25 cellular contexts compared by ENCODE assay signal in genomic region chr2:19914266-19914975, GRCh38.
"Had no signal": no experiment of that assay in that cellular context is flagged by ENCODE, and none has a peak within 500 bp of the region (broad histone marks: within the 10 kb centered on the region; RNA-seq: fewer than 3 reads in every experiment).

No MANE protein-coding gene starts in this region.

- H3K4me3 Mint-ChIP-seq: endodermal cell; immature natural killer cell; memory B cell; naive B cell; natural killer cell treated with Interleukin-12 subunit alpha and Interleukin-12 subunit beta and Interleukin-15 and Interleukin-18, amount 100 ng/mL, for 72 hours; neural crest cell; stimulated activated naive CD8-positive, alpha-beta T cell treated with anti-CD3 and anti-CD28 coated beads, Interleukin-15, amount 100 ng/mL, for 72 hours had no signal

- H3K27me3 Mint-ChIP-seq: memory B cell; naive B cell; natural killer cell treated with Interleukin-12 subunit alpha and Interleukin-12 subunit beta and Interleukin-15 and Interleukin-18, amount 100 ng/mL, for 72 hours; stimulated activated naive CD8-positive, alpha-beta T cell treated with anti-CD3 and anti-CD28 coated beads, Interleukin-15, amount 100 ng/mL, for 72 hours had no signal

- H3K27ac Mint-ChIP-seq: endodermal cell; immature natural killer cell; memory B cell; naive B cell; natural killer cell treated with Interleukin-12 subunit alpha and Interleukin-12 subunit beta and Interleukin-15 and Interleukin-18, amount 100 ng/mL, for 72 hours had no signal

- FAIRE-seq: colon, keratinocyte, urothelium cell line had no signal

- H3K9me3 Mint-ChIP-seq: endodermal cell; immature natural killer cell; natural killer cell treated with Interleukin-12 subunit alpha and Interleukin-12 subunit beta and Interleukin-15 and Interleukin-18, amount 100 ng/mL, for 72 hours; neural crest cell; stimulated activated naive CD8-positive, alpha-beta T cell treated with anti-CD3 and anti-CD28 coated beads, Interleukin-15, amount 100 ng/mL, for 72 hours had no signal

- DNase-seq: effector CD8-positive, alpha-beta T cell; endodermal cell; foreskin fibroblast; glutamatergic neuron; heart right ventricle; immature natural killer cell; left ventricle myocardium superior; lower lobe of right lung; mucosa of descending colon; naive B cell; stimulated activated CD4-positive, alpha-beta T cell treated with anti-CD3 and anti-CD28 coated beads, Interleukin-12 subunit alpha, Interleukin-12 subunit beta, amount 100 ng/mL, for 4 hours; stimulated activated CD4-positive, alpha-beta T cell treated with anti-CD3 and anti-CD28 coated beads, Interleukin-1b, Interleukin-23, amount 100 ng/mL, for 48 hours; stimulated activated CD4-positive, alpha-beta T cell treated with anti-CD3 and anti-CD28 coated beads, Interleukin-4, amount 100 ng/mL, for 1 hour; stimulated activated CD8-positive, alpha-beta memory T cell treated with anti-CD3 and anti-CD28 coated beads, Interleukin-4, amount 100 ng/mL, for 48 hours; stimulated activated naive CD4-positive, alpha-beta T cell; stimulated activated naive CD8-positive, alpha-beta T cell treated with anti-CD3 and anti-CD28 coated beads, Interleukin-15, amount 100 ng/mL, for 72 hours; testis; tibial artery; upper lobe of left lung had no signal

- H3K4me1 Mint-ChIP-seq: endodermal cell; immature natural killer cell; memory B cell; naive B cell; stimulated activated naive CD8-positive, alpha-beta T cell treated with anti-CD3 and anti-CD28 coated beads, Interleukin-15, amount 100 ng/mL, for 72 hours had no signal
